Comparison of ENCODE assay signal across 8 cellular contexts in the genomic region with DNA sequence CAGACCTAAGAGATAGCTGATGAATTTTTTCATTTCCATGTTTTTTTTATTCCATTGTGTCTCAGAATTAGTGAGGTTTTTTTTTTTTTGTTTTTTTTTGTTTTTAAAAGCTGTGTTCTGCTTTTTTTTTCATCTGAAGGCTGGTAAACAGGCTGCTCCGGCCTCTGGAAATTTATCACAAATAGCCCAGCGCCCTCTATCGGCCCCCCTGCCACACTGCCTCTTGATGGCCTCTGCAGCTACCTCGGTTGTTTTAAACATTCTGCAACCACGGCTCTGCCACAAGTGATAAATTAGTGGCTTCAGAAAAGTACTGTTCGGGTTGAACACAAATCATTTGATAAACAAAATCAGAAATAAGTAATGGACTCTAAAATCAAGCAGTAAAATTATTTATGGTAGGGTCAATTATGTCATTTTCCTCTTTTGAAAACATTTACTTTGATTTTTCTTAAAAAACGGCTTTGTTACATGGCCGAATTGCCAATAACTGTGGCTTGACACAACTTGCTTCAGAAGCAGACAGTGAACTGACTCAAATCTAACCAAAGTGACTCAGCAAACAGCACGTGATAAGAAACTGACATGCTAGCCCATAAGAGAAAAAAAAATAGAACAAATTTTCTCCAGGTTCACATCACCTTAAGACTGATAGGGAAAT.
A peak's percentile ranks its signal among the peaks of the same experiment; 100 is the strongest.
DNase-seq lines count a peak whose midpoint lies in the region; ATAC-seq lines count a peak whose summit lies in the region.

No MANE protein-coding gene starts in this region.

- H2BK15ac ChIP-seq in mesendoderm (replicated peaks; ENCODE audit: low read depth) = no peak overlapping the region

- no peak overlapping the region for H3K4me3 Mint-ChIP-seq in stimulated activated naive B cell treated with anti-CD40 and anti-IgM and Interleukin-4, amounts not matched to agents 10 μg/mL and 1 μg/mL and 100 μg/mL, for 72 hours

- no peak overlapping the region for H3K56ac ChIP-seq in mesendoderm (ENCODE audit: low read length)

- no peaks in the 10 kb centered on the region for H3K79me1 ChIP-seq in mesendoderm (ENCODE audit: low read length)

- no peak overlapping the region for H2AK5ac ChIP-seq in mesendoderm (ENCODE audit: low read length)

- H3K9ac ChIP-seq in mesendoderm (ENCODE audit: low read length) = no peak overlapping the region

- H3K4ac ChIP-seq in mesendoderm (ENCODE audit: low read depth, low read length) = no peak overlapping the region

- no CpG with 5 or more reads among the region's 9 CpGs for WGBS in mesendoderm (ENCODE audit: extremely low coverage, insufficient coverage, low lambda C conversion rate)

- H3K27ac Mint-ChIP-seq in stimulated activated naive B cell treated with anti-CD40 and anti-IgM and Interleukin-4, amounts not matched to agents 10 μg/mL and 1 μg/mL and 100 μg/mL, for 72 hours = no peak overlapping the region

- H3K9me3 Mint-ChIP-seq in stimulated activated naive B cell treated with anti-CD40 and anti-IgM and Interleukin-4, amounts not matched to agents 10 μg/mL and 1 μg/mL and 100 μg/mL, for 72 hours = peaks cover 0 to 3% of the 10 kb centered on the region in 2 donors

- H4K5ac ChIP-seq in mesendoderm (ENCODE audit: low read length) = no peak overlapping the region

- no peak overlapping the region for H2BK120ac ChIP-seq in mesendoderm (ENCODE audit: low read depth, low read length)

- H3K18ac ChIP-seq in mesendoderm (ENCODE audit: low read length) = no peak overlapping the region

- H3K4me3 ChIP-seq in effector memory CD4-positive, alpha-beta T cell (ENCODE audit: insufficient read depth, low read depth, low read length, poor library complexity, severe bottlenecking) = no peak overlapping the region
- H3K4me3 ChIP-seq in mesendoderm (ENCODE audit: low read length) = no peak overlapping the region

- no peaks in the 10 kb centered on the region for H3K36me3 Mint-ChIP-seq in stimulated activated naive B cell treated with anti-CD40 and anti-IgM and Interleukin-4, amounts not matched to agents 10 μg/mL and 1 μg/mL and 100 μg/mL, for 72 hours

- H3K4me1 Mint-ChIP-seq in stimulated activated naive B cell treated with anti-CD40 and anti-IgM and Interleukin-4, amounts not matched to agents 10 μg/mL and 1 μg/mL and 100 μg/mL, for 72 hours = no peaks in the 10 kb centered on the region

- peak; percentile 59 for ATAC-seq in HG02610 (IDR thresholded peaks at IDR 0.05; ENCODE audit: unreplicated experiment)
- ATAC-seq in stimulated activated naive B cell treated with anti-CD40 and anti-IgM and Interleukin-4, amounts not matched to agents 10 μg/mL and 1 μg/mL and 100 μg/mL, for 72 hours (replicated peaks) = peak; percentile 64 to 69

- no peaks in the 10 kb centered on the region for H3K79me2 ChIP-seq in mesendoderm (ENCODE audit: control insufficient read depth, insufficient read depth, low read length)

- no peaks in the 10 kb centered on the region for H3K4me1 ChIP-seq in effector memory CD4-positive, alpha-beta T cell (ENCODE audit: control insufficient read depth, insufficient read depth, low read length, poor library complexity, severe bottlenecking)
- H3K4me1 ChIP-seq in mesendoderm (ENCODE audit: control insufficient read depth, low read depth, low read length) = no peaks in the 10 kb centered on the region

- no peaks in the 10 kb centered on the region for H3K9me3 ChIP-seq in effector memory CD4-positive, alpha-beta T cell (ENCODE audit: control insufficient read depth, low read length)

- no peaks in the 10 kb centered on the region for H3K36me3 ChIP-seq in effector memory CD4-positive, alpha-beta T cell (ENCODE audit: control insufficient read depth, insufficient read depth, low read length)
- no peaks in the 10 kb centered on the region for H3K36me3 ChIP-seq in mesendoderm (ENCODE audit: control insufficient read depth, insufficient read depth, low read length)

- no peaks in the 10 kb centered on the region for H3K27me3 ChIP-seq in effector memory CD4-positive, alpha-beta T cell (replicated peaks; ENCODE audit: control insufficient read depth, insufficient read depth, low read length, poor library complexity, severe bottlenecking)
- no peaks in the 10 kb centered on the region for H3K27me3 ChIP-seq in mesendoderm (ENCODE audit: insufficient read depth, low read length, poor library complexity)

- no peak overlapping the region for H3K27ac ChIP-seq in effector memory CD4-positive, alpha-beta T cell (ENCODE audit: insufficient read depth, low read length, poor library complexity, severe bottlenecking)
- H3K27ac ChIP-seq in mesendoderm (ENCODE audit: low read depth, low read length) = no peak overlapping the region

- H4K8ac ChIP-seq in mesendoderm (ENCODE audit: low read depth, low read length) = no peak overlapping the region

- H3K4me2 ChIP-seq in mesendoderm (ENCODE audit: low read length) = no peak overlapping the region

- no peaks in the 10 kb centered on the region for H3K27me3 Mint-ChIP-seq in stimulated activated naive B cell treated with anti-CD40 and anti-IgM and Interleukin-4, amounts not matched to agents 10 μg/mL and 1 μg/mL and 100 μg/mL, for 72 hours

- no peak overlapping the region for H2BK5ac ChIP-seq in mesendoderm (ENCODE audit: low read length)

- H3K23ac ChIP-seq in mesendoderm (ENCODE audit: low read length) = no peak overlapping the region

- DNase-seq in NCI-H1436 (lab: John Stamatoyannopoulos, UW) (peak; percentile 31), NCI-H1436 treated with DMSO at 0.1 percent for 48 hours (lab: John Stamatoyannopoulos, UW) (no peak), NCI-H2196 (lab: John Stamatoyannopoulos, UW; ENCODE audit: unreplicated experiment) (peak; percentile 23), mesendoderm (peak; percentile 72)
- peak; percentile 9 to 29 for DNase-seq in activated CD4-positive, alpha-beta T cell treated with anti-CD3 and anti-CD28 coated beads for 4 hours
- peak in 2 of 3 donors; percentile 1 to 14 for DNase-seq in effector memory CD4-positive, alpha-beta T cell
- peak; percentile 35 for DNase-seq in stimulated activated naive B cell treated with anti-CD40 and anti-IgM and Interleukin-4, amounts not matched to agents 10 μg/mL and 1 μg/mL and 100 μg/mL, for 72 hours
